ENCODE assay signal across 21 cellular contexts in genomic region chr13:93714171-93714570, GRCh38.
A peak's percentile ranks its signal among the peaks of the same experiment; 100 is the strongest.
DNase-seq lines count a peak whose midpoint lies in the region; ATAC-seq and TF ChIP-seq lines count a peak whose summit lies in the region.
"Had no signal": no experiment of that assay in that cellular context is flagged by ENCODE, and none has a peak within 500 bp of the region (broad histone marks: within the 10 kb centered on the region; RNA-seq: fewer than 3 reads in every experiment).

No MANE protein-coding gene starts in this region.

- H3K27me3 Mint-ChIP-seq in HFFc6 (ENCODE audit: insufficient read depth): no peaks in the 10 kb centered on the region

- H3K4me1 Mint-ChIP-seq in HFFc6 (ENCODE audit: low read depth): peaks cover 14% of the 10 kb centered on the region
- H3K4me1 Mint-ChIP-seq: H9 had no signal

- peak overlapping the region; percentile 25 for H3K27ac Mint-ChIP-seq in HFFc6
- H3K27ac Mint-ChIP-seq: CD8-positive, alpha-beta T cell; H9 had no signal

- no peak for ATAC-seq in left lobe of liver
- ATAC-seq: CD8-positive, alpha-beta T cell had no signal

- H3K9me3 ChIP-seq in SJSA1 (replicated peaks): peaks cover 8% of the 10 kb centered on the region

- H3K9me3 Mint-ChIP-seq in HFFc6: peaks cover 10% of the 10 kb centered on the region

- no peaks in the 10 kb centered on the region for H3K36me3 ChIP-seq in SJSA1
- H3K36me3 ChIP-seq: BLaER1 treated with 17β-estradiol and CSF1 and Interleukin-3, amounts not matched to agents 10 nM and 100 nM had no signal

- H3K27me3 ChIP-seq in SJSA1 (replicated peaks): no peaks in the 10 kb centered on the region
- H3K27me3 ChIP-seq: BLaER1 treated with 17β-estradiol and CSF1 and Interleukin-3, amounts not matched to agents 10 nM and 100 nM had no signal

- peak overlapping the region; percentile 4; the same call in 1 of the 2 replicates for H3K27ac ChIP-seq in SJSA1
- H3K27ac ChIP-seq: BLaER1 treated with 17β-estradiol and CSF1 and Interleukin-3, amounts not matched to agents 10 nM and 100 nM had no signal

- DNase-seq in ELR (ENCODE audit: low read depth) (peak; percentile 25), HFFc6 (peak; percentile 74), SJSA1 (ENCODE audit: low read depth in 1 of 2, low spot score in 2 of 2) (peak in 1 of 2 experiments; percentile 81), kidney tubule cell (ENCODE audit: low spot score) (peak; percentile 18), HUDEP-2 (lab: John Stamatoyannopoulos, UW; ENCODE audit: unreplicated experiment in 76 of 76) (no peak), NCI-H2081 treated with DMSO at 0.1 percent for 48 hours (lab: John Stamatoyannopoulos, UW) (no peak), NOMO-1 treated with dmso at 0.1 percent for 144 hours (lab: John Stamatoyannopoulos, UW; ENCODE audit: unreplicated experiment) (no peak), left lobe of liver (ENCODE audit: low spot score) (no peak)
- DNase-seq: ACHN; CD8-positive, alpha-beta T cell; H9; Karpas-422; MM.1S; NCI-H1092; NCI-H1436; NCI-H187 treated with DMSO at 0.1 percent for 48 hours; NCI-H510A treated with DMSO at 0.1 percent for 48 hours; NCI-H748 treated with DMSO at 0.1 percent for 48 hours; NK-92 treated with Interleukin-12 subunit alpha and Interleukin-12 subunit beta, amount 100 ng/mL, for 24 hours; T-helper 2 cell had no signal

- no peak overlapping the region for H3K4me3 ChIP-seq in SJSA1
- H3K4me3 ChIP-seq: BLaER1 treated with 17β-estradiol and CSF1 and Interleukin-3, amounts not matched to agents 10 nM and 100 nM had no signal

- peaks cover 37% of the 10 kb centered on the region for H3K4me1 ChIP-seq in SJSA1 (replicated peaks)
- H3K4me1 ChIP-seq: BLaER1 treated with 17β-estradiol and CSF1 and Interleukin-3, amounts not matched to agents 10 nM and 100 nM had no signal

- H3K36me3 Mint-ChIP-seq in HFFc6 (ENCODE audit: low read depth): peaks cover 9% of the 10 kb centered on the region
- H3K36me3 Mint-ChIP-seq: CD8-positive, alpha-beta T cell had no signal

- TF ChIP-seq CTCF in HFFc6 (IDR thresholded peaks at IDR 0.05): no peak

- H3K4me3 Mint-ChIP-seq in HFFc6: no peak overlapping the region
- H3K4me3 Mint-ChIP-seq: CD8-positive, alpha-beta T cell; H9 had no signal

Comparison
In these comparisons a context has a peak if more than half of its experiments do, and no peak if none do; other contexts are left out.
1. DNase-seq: peak in ELR (single experiment), HFFc6 (single experiment) and kidney tubule cell (single experiment); none in HUDEP-2 (0 of 76), NCI-H2081 treated with DMSO at 0.1 percent for 48 hours (single experiment), NOMO-1 treated with dmso at 0.1 percent for 144 hours (single experiment) and left lobe of liver (single experiment).